In genomic region chr18:52002600-52002999, GRCh38 we compare ENCODE assay signal across 26 cellular contexts.
"Had no signal": no experiment of that assay in that cellular context is flagged by ENCODE, and none has a peak within 500 bp of the region (broad histone marks: within the 10 kb centered on the region; RNA-seq: fewer than 3 reads in every experiment).

No MANE protein-coding gene starts in this region.

- H3K9me3 Mint-ChIP-seq: T-cell; T-helper 1 cell treated with Interleukin-12 subunit alpha and Interleukin-12 subunit beta and Interleukin-4 antibody, amounts not matched to agents 30 μg/mL and 1 μg/mL, for 36 hours had no signal

- H3K36me3 ChIP-seq: MG63, Peyer's patch, SJSA1 had no signal

- H3K27me3 Mint-ChIP-seq: T-cell had no signal

- H3K36me3 Mint-ChIP-seq: T-cell had no signal

- H3K27ac ChIP-seq: PC-9, Peyer's patch, SJSA1, SK-N-MC had no signal

- H3K4me3 Mint-ChIP-seq: T-cell; T-helper 1 cell treated with Interleukin-12 subunit alpha and Interleukin-12 subunit beta and Interleukin-4 antibody, amounts not matched to agents 30 μg/mL and 1 μg/mL, for 36 hours had no signal

- H3K4me1 ChIP-seq: Peyer's patch, SJSA1 had no signal

- H2AFZ ChIP-seq: PC-9 had no signal

- H3K27ac Mint-ChIP-seq: T-cell; T-helper 1 cell treated with Interleukin-12 subunit alpha and Interleukin-12 subunit beta and Interleukin-4 antibody, amounts not matched to agents 30 μg/mL and 1 μg/mL, for 36 hours had no signal

- H3K27me3 ChIP-seq: MG63, Peyer's patch, SJSA1 had no signal

- H3K9me3 ChIP-seq: MG63, Peyer's patch had no signal

- H3K4me3 ChIP-seq: MG63, PC-9, Peyer's patch, SJSA1, SK-N-MC had no signal

- H3K4me2 ChIP-seq: PC-9 had no signal

- DNase-seq: IMR-90; Karpas-422; KG1; MG63; NCI-H1092 treated with DMSO at 0.1 percent for 48 hours; NCI-H1436 treated with DMSO at 0.1 percent for 48 hours; NCI-H187; NCI-H2029; NCI-H2081 treated with DMSO at 0.1 percent for 48 hours; NCI-H2171; NCI-H226; NCI-H446; NCI-H510A; NCI-H524 treated with DMSO at 0.1 percent for 48 hours; NCI-H774; NK-92 treated with Interleukin-12 subunit alpha and Interleukin-12 subunit beta, amount 100 ng/mL, for 24 hours; OCI-M1; PC-9; Peyer's patch; Right ventricle myocardium superior; SIG-M5; T-cell had no signal

- ATAC-seq: HepG2, T-cell had no signal

- H3K4me1 Mint-ChIP-seq: T-cell had no signal
